In genomic region chr2:219687882-219688559, GRCh38 we compare ENCODE assay signal across 1 cellular context.
TF ChIP-seq lines count a peak whose summit lies in the region.

No MANE protein-coding gene starts in this region.

TF ChIP-seq in WTC11, 78 proteins besides CTCF, POLR2A, EP300 and RAD21 (continued from another document):
- peak; percentile 94; the same call in 1 of the 2 replicates for TF ChIP-seq ZSCAN18 (CRISPR knock-in tag; IDR thresholded peaks at IDR 0.05)
- TF ChIP-seq CBFB (CRISPR knock-in tag; IDR thresholded peaks at IDR 0.05; ENCODE audit: low read depth) = no peak
- TF ChIP-seq ZNF396 (CRISPR knock-in tag; IDR thresholded peaks at IDR 0.05; ENCODE audit: borderline replicate concordance) = peak; percentile 94
- TF ChIP-seq PRRX2 (CRISPR knock-in tag; IDR thresholded peaks at IDR 0.05) = peak; percentile 67; the same call in 1 of the 2 replicates
- TF ChIP-seq ELF4 (CRISPR knock-in tag; IDR thresholded peaks at IDR 0.05; ENCODE audit: low read depth) = no peak
